ENCODE assay signal across 12 cellular contexts in the genomic region with DNA sequence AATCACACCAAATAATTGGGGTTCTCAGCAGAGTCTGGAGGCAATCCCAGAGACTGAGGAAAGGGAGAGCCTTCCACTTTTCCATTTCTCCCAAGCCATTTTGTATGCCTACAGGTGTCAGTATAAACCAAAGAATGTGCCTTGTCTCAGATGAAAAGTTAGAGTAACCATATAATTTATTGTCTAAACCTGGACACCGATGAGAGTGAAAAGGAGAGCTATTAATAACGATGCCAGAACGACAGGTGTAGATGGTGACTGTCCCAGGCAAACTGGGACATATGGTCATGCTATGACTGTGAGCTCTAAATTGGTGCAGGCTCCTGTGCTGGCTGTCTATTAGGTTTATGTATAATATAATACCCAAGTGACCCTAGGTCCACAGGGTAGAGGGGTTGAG.
DNase-seq lines count a peak whose midpoint lies in the region; TF ChIP-seq lines count a peak whose summit lies in the region.
"Had no signal": no experiment of that assay in that cellular context is flagged by ENCODE, and none has a peak within 500 bp of the region (broad histone marks: within the 10 kb centered on the region; RNA-seq: fewer than 3 reads in every experiment).

No MANE protein-coding gene starts in this region.

- H3K9me3 ChIP-seq in Loucy (ENCODE audit: insufficient read depth, low read depth, low read length) (peaks cover 7% of the 10 kb centered on the region; the same call in 1 of the 2 replicates), parathyroid adenoma (ENCODE audit: control insufficient read depth, low read length) (no peaks in the 10 kb centered on the region)

- peak overlapping the region; percentile 66 for H3K27ac ChIP-seq in parathyroid adenoma

- H3K4me3 ChIP-seq in Loucy (ENCODE audit: low read length, poor library complexity, severe bottlenecking) (no peak overlapping the region), parathyroid adenoma (ENCODE audit: low read depth, low read length) (no peak overlapping the region)

- no peak overlapping the region for H3K9ac ChIP-seq in Loucy (ENCODE audit: low read depth, low read length, poor library complexity, severe bottlenecking)
- H3K9ac ChIP-seq in parathyroid adenoma = no peak overlapping the region

- no peaks in the 10 kb centered on the region for H3K36me3 ChIP-seq in Loucy (ENCODE audit: insufficient read depth, low read length)
- no peaks in the 10 kb centered on the region for H3K36me3 ChIP-seq in parathyroid adenoma (ENCODE audit: control insufficient read depth, insufficient read depth, low read length)

- no peaks in the 10 kb centered on the region for H4K20me1 ChIP-seq in Loucy (ENCODE audit: insufficient read depth, low read length, poor library complexity, severe bottlenecking)

- TF ChIP-seq CTCF in Loucy (conservative IDR thresholded peaks at IDR 0.05; ENCODE audit: low read length) (peak; percentile 34), endothelial cell (IDR thresholded peaks at IDR 0.05; ENCODE audit: unreplicated experiment) (no peak), parathyroid adenoma (IDR thresholded peaks at IDR 0.05) (no peak)

- POLR2A ChIA-PET in activated CD4-positive, alpha-beta memory T cell treated with anti-CD3 and anti-CD28 coated beads, Interleukin-2, amount 10 ng/mL, durations not matched to agents 7 days and 5 days (lab: Charles Lee) = interaction anchor here (1.4 kb wide), 1 partner anchor 51 kb away, joined by 5 read pairs; no protein-coding TSS in a partner anchor

- H3F3A ChIP-seq in Loucy (ENCODE audit: low read depth) = no peaks in the 10 kb centered on the region

- no peaks in the 10 kb centered on the region for H3K27me3 ChIP-seq in Loucy (ENCODE audit: insufficient read depth, low read length, poor library complexity, severe bottlenecking)
- H3K27me3 ChIP-seq in parathyroid adenoma (ENCODE audit: control insufficient read depth, insufficient read depth, low read length) = no peaks in the 10 kb centered on the region

- H3K4me1 ChIP-seq in Loucy (ENCODE audit: insufficient read depth, low read length, poor library complexity, severe bottlenecking) (peaks cover 24% of the 10 kb centered on the region), parathyroid adenoma (no peaks in the 10 kb centered on the region)

- H3K4me3 Mint-ChIP-seq in endothelial cell (ENCODE audit: unreplicated experiment) = no peak overlapping the region
- H3K4me3 Mint-ChIP-seq in activated CD4-positive, alpha-beta memory T cell treated with anti-CD3 and anti-CD28 coated beads, Interleukin-2, amount 10 ng/mL, durations not matched to agents 7 days and 5 days = no peak overlapping the region
- H3K4me3 Mint-ChIP-seq: activated T-cell treated with anti-CD3 and anti-CD28 coated beads, Interleukin-2, amount 50 U/mL, for 72 hours; naive thymus-derived CD4-positive, alpha-beta T cell had no signal

- DNase-seq in COR-L47 (lab: John Stamatoyannopoulos, UW) = peak; percentile 19
- DNase-seq in endothelial cell (ENCODE audit: low spot score) = no peak
- DNase-seq in activated CD4-positive, alpha-beta memory T cell treated with anti-CD3 and anti-CD28 coated beads, Interleukin-2, amount 10 ng/mL, durations not matched to agents 7 days and 5 days = no peak
- DNase-seq in glomerular visceral epithelial cell (ENCODE audit: extremely low spot score) = no peak
- DNase-seq in NCI-H1048 (lab: John Stamatoyannopoulos, UW) = no peak
- DNase-seq in stimulated activated naive CD4-positive, alpha-beta T cell treated with Interleukin-2 at 50 U/mL for 16 hours (lab: John Stamatoyannopoulos, UW) = no peak
- DNase-seq: activated T-cell treated with anti-CD3 and anti-CD28 coated beads, Interleukin-2, amount 50 U/mL, for 72 hours; EL; naive thymus-derived CD4-positive, alpha-beta T cell; NCI-H2081 treated with DMSO at 0.1 percent for 48 hours had no signal

- peaks cover 51% of the 10 kb centered on the region for H3K4me1 Mint-ChIP-seq in endothelial cell (ENCODE audit: unreplicated experiment)
- H3K4me1 Mint-ChIP-seq in activated CD4-positive, alpha-beta memory T cell treated with anti-CD3 and anti-CD28 coated beads, Interleukin-2, amount 10 ng/mL, durations not matched to agents 7 days and 5 days = peaks cover 32% of the 10 kb centered on the region

- no peaks in the 10 kb centered on the region for H3K9me2 ChIP-seq in Loucy (replicated peaks; ENCODE audit: low read depth, low read length)

- H3K4me2 ChIP-seq in Loucy (ENCODE audit: low read depth, low read length, poor library complexity, severe bottlenecking) = no peak overlapping the region
- H3K4me2 ChIP-seq in parathyroid adenoma (ENCODE audit: low read length) = no peak overlapping the region

- H3K36me3 Mint-ChIP-seq in endothelial cell (ENCODE audit: low read depth, unreplicated experiment) = peaks cover 35% of the 10 kb centered on the region
- H3K36me3 Mint-ChIP-seq in activated CD4-positive, alpha-beta memory T cell treated with anti-CD3 and anti-CD28 coated beads, Interleukin-2, amount 10 ng/mL, durations not matched to agents 7 days and 5 days (ENCODE audit: low read depth) = peaks cover 10% of the 10 kb centered on the region

- CTCF ChIA-PET in activated CD4-positive, alpha-beta memory T cell treated with anti-CD3 and anti-CD28 coated beads, Interleukin-2, amount 10 ng/mL, durations not matched to agents 7 days and 5 days (lab: Charles Lee) = interaction anchor here (1.3 kb wide), 1 partner anchor 99 kb away, joined by 4 read pairs; no protein-coding TSS in a partner anchor

- H2AFZ ChIP-seq in Loucy (ENCODE audit: low read length) (no peak overlapping the region), parathyroid adenoma (no peak overlapping the region)

- H3K27me3 Mint-ChIP-seq in endothelial cell (ENCODE audit: unreplicated experiment) = peaks cover 13% of the 10 kb centered on the region
- peaks cover 3% of the 10 kb centered on the region for H3K27me3 Mint-ChIP-seq in activated CD4-positive, alpha-beta memory T cell treated with anti-CD3 and anti-CD28 coated beads, Interleukin-2, amount 10 ng/mL, durations not matched to agents 7 days and 5 days
- H3K27me3 Mint-ChIP-seq: naive thymus-derived CD4-positive, alpha-beta T cell had no signal

- H3K9me3 Mint-ChIP-seq in endothelial cell (ENCODE audit: unreplicated experiment) = peaks cover 6% of the 10 kb centered on the region
- H3K9me3 Mint-ChIP-seq in activated CD4-positive, alpha-beta memory T cell treated with anti-CD3 and anti-CD28 coated beads, Interleukin-2, amount 10 ng/mL, durations not matched to agents 7 days and 5 days = peaks cover 21% of the 10 kb centered on the region

- H3K79me2 ChIP-seq in Loucy (ENCODE audit: insufficient read depth, low read length) (no peaks in the 10 kb centered on the region), parathyroid adenoma (no peaks in the 10 kb centered on the region)

- H3K27ac Mint-ChIP-seq in endothelial cell (ENCODE audit: unreplicated experiment) = peak overlapping the region; percentile 100
- H3K27ac Mint-ChIP-seq in activated CD4-positive, alpha-beta memory T cell treated with anti-CD3 and anti-CD28 coated beads, Interleukin-2, amount 10 ng/mL, durations not matched to agents 7 days and 5 days = no peak overlapping the region
- H3K27ac Mint-ChIP-seq: activated T-cell treated with anti-CD3 and anti-CD28 coated beads, Interleukin-2, amount 50 U/mL, for 72 hours had no signal
